ENCODE assay signal across 1 cellular context in genomic region chr19:5903502-5904301, GRCh38.
TF ChIP-seq lines count a peak whose summit lies in the region.

Gene NDUFA11 (minus strand): TSS chr19:5903790. CDS start chr19:5903708, 82 bp downstream.

TF ChIP-seq in HCT116, 20 proteins besides CTCF, POLR2A, EP300 and RAD21 (continued from another document):
- no peak for TF ChIP-seq SRF (IDR thresholded peaks at IDR 0.05; ENCODE audit: low read depth)
